ENCODE assay signal across 22 cellular contexts in genomic region chr2:176595986-176596385, GRCh38.
"Had no signal": no experiment of that assay in that cellular context is flagged by ENCODE, and none has a peak within 500 bp of the region (broad histone marks: within the 10 kb centered on the region; RNA-seq: fewer than 3 reads in every experiment).

No MANE protein-coding gene starts in this region.

- H3K27me3 ChIP-seq: adrenal gland, esophagus muscularis mucosa, right lobe of liver had no signal

- H3K27ac Mint-ChIP-seq: activated B cell treated with CpG ODN at 0.5 μM for 24 hours; activated CD4-positive, alpha-beta T cell treated with anti-CD3 and anti-CD28 coated beads, Interleukin-2, amount 10 ng/mL, durations not matched to agents 7 days and 5 days; activated naive CD4-positive, alpha-beta T cell treated with anti-CD3 and anti-CD28 coated beads, Interleukin-2, amount 10 ng/mL, durations not matched to agents 7 days and 5 days; activated T-helper 2 cell treated with anti-CD3 and anti-CD28 coated beads, Interferon-gamma antibody, Interleukin-2, Interleukin-4, amounts not matched to agents 10 μg/mL and 5 μg/mL and 100 μg/mL, durations not matched to agents 14 hours and 24 hours and 36 hours; naive B cell; progenitor cell of endocrine pancreas; stimulated activated naive B cell treated with anti-CD40 and anti-IgM and Interleukin-4, amounts not matched to agents 10 μg/mL and 1 μg/mL and 100 μg/mL, for 72 hours had no signal

- H3K27me3 Mint-ChIP-seq: progenitor cell of endocrine pancreas had no signal

- H3K27ac ChIP-seq: adrenal gland, dorsolateral prefrontal cortex, esophagus muscularis mucosa, lower lobe of right lung, neutrophil, right lobe of liver, spleen had no signal

- DNase-seq: activated B cell treated with CpG ODN at 0.5 μM for 24 hours; activated CD4-positive, alpha-beta T cell treated with anti-CD3 and anti-CD28 coated beads, Interleukin-2, amount 10 ng/mL, durations not matched to agents 7 days and 5 days; activated CD8-positive, alpha-beta memory T cell treated with anti-CD3 and anti-CD28 coated beads for 24 hours; activated naive CD4-positive, alpha-beta T cell treated with anti-CD3 and anti-CD28 coated beads, Interleukin-2, amount 10 ng/mL, durations not matched to agents 7 days and 5 days; adrenal gland; cerebellar nuclear complex; dorsolateral prefrontal cortex; kidney glomerular epithelial cell; lower lobe of right lung; midbrain; naive B cell; right lobe of liver; spleen; stimulated activated CD4-positive, alpha-beta T cell treated with anti-CD3 and anti-CD28 coated beads, Interleukin-2, amount 100 ng/mL, for 24 hours; stimulated activated naive B cell treated with anti-CD40 and anti-IgM and Interleukin-4, amounts not matched to agents 10 μg/mL and 1 μg/mL and 100 μg/mL, for 72 hours; substantia nigra; T-helper 2 cell; trophoblast cell had no signal

- H3K36me3 ChIP-seq: adrenal gland, esophagus muscularis mucosa, lower lobe of right lung, neutrophil, right lobe of liver, spleen had no signal

- H3K36me3 Mint-ChIP-seq: activated naive CD4-positive, alpha-beta T cell treated with anti-CD3 and anti-CD28 coated beads, Interleukin-2, amount 10 ng/mL, durations not matched to agents 7 days and 5 days; naive B cell; stimulated activated naive B cell treated with anti-CD40 and anti-IgM and Interleukin-4, amounts not matched to agents 10 μg/mL and 1 μg/mL and 100 μg/mL, for 72 hours had no signal

- H3K9me3 Mint-ChIP-seq: activated B cell treated with CpG ODN at 0.5 μM for 24 hours; activated CD4-positive, alpha-beta T cell treated with anti-CD3 and anti-CD28 coated beads, Interleukin-2, amount 10 ng/mL, durations not matched to agents 7 days and 5 days; activated naive CD4-positive, alpha-beta T cell treated with anti-CD3 and anti-CD28 coated beads, Interleukin-2, amount 10 ng/mL, durations not matched to agents 7 days and 5 days; activated T-helper 2 cell treated with anti-CD3 and anti-CD28 coated beads, Interferon-gamma antibody, Interleukin-2, Interleukin-4, amounts not matched to agents 10 μg/mL and 5 μg/mL and 100 μg/mL, durations not matched to agents 14 hours and 24 hours and 36 hours; stimulated activated naive B cell treated with anti-CD40 and anti-IgM and Interleukin-4, amounts not matched to agents 10 μg/mL and 1 μg/mL and 100 μg/mL, for 72 hours had no signal

- H3K4me3 Mint-ChIP-seq: activated B cell treated with CpG ODN at 0.5 μM for 24 hours; activated CD4-positive, alpha-beta T cell treated with anti-CD3 and anti-CD28 coated beads, Interleukin-2, amount 10 ng/mL, durations not matched to agents 7 days and 5 days; activated naive CD4-positive, alpha-beta T cell treated with anti-CD3 and anti-CD28 coated beads, Interleukin-2, amount 10 ng/mL, durations not matched to agents 7 days and 5 days; naive B cell; stimulated activated naive B cell treated with anti-CD40 and anti-IgM and Interleukin-4, amounts not matched to agents 10 μg/mL and 1 μg/mL and 100 μg/mL, for 72 hours had no signal

- H3K4me1 Mint-ChIP-seq: activated B cell treated with CpG ODN at 0.5 μM for 24 hours; activated CD4-positive, alpha-beta T cell treated with anti-CD3 and anti-CD28 coated beads, Interleukin-2, amount 10 ng/mL, durations not matched to agents 7 days and 5 days; activated naive CD4-positive, alpha-beta T cell treated with anti-CD3 and anti-CD28 coated beads, Interleukin-2, amount 10 ng/mL, durations not matched to agents 7 days and 5 days; naive B cell; stimulated activated naive B cell treated with anti-CD40 and anti-IgM and Interleukin-4, amounts not matched to agents 10 μg/mL and 1 μg/mL and 100 μg/mL, for 72 hours had no signal

- H3K4me3 ChIP-seq: adrenal gland, dorsolateral prefrontal cortex, esophagus muscularis mucosa, lower lobe of right lung, right lobe of liver, spleen had no signal

- ATAC-seq: lower lobe of right lung; right lobe of liver; stimulated activated naive B cell treated with anti-CD40 and anti-IgM and Interleukin-4, amounts not matched to agents 10 μg/mL and 1 μg/mL and 100 μg/mL, for 72 hours had no signal
